Comparison of ENCODE assay signal across 9 cellular contexts in the genomic region with DNA sequence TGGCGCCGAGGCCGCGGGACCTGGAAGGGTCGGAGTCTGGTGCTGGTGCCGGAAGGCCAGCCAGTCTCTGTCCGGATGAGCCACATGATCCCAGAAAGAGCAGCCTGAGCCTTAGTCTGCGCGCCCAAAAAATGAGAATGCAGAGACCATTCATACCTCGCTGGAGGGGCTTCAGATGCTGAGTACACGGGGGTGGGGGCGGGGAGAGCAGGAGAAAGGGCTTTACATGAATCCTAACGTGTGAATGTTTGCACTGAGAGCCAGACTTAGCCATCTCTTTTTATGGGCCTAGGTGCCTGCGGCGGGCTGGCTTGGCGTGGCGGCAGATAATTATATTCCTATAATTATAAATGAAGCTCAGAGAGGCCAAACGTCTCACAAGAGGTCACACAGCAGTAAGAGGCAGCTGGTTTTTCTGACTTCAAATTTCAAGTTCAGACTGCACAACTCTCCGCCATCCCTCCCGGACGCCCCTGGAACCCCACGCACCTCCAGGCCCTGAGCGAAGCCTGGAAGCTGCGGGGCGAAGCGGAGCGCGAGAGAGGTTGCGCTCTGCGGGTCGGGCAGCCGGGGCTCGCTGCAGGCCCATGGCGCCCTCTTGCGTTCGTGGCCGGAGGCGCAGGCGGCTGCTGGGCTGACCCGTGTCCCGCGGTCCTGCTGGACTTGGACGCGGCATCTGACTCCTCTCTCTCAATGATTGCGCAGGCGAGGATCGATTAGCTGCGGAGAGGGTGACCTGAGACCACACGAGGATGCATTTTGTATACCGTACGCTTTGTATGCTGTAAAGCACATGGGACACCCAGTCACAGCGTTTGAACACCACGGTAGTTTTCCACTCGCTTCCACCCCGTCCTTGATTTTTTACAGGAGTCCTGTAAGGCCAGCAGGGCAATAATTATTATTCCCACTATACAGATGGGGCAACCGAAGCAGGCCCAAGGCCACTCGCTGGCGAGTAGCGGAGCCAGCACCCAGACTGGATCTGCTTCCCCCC.
DNase-seq lines count a peak whose midpoint lies in the region; ATAC-seq and TF ChIP-seq lines count a peak whose summit lies in the region.
"Had no signal": no experiment of that assay in that cellular context is flagged by ENCODE, and none has a peak within 500 bp of the region (broad histone marks: within the 10 kb centered on the region; RNA-seq: fewer than 3 reads in every experiment).

No MANE protein-coding gene starts in this region.

- no peak overlapping the region for H3K27ac ChIP-seq in OCI-LY7 (ENCODE audit: low read depth, low read length, poor library complexity, severe bottlenecking)
- H3K27ac ChIP-seq in naive thymus-derived CD4-positive, alpha-beta T cell (ENCODE audit: low read depth, low read length): no peak overlapping the region

- no peak overlapping the region for H3K4me3 ChIP-seq in OCI-LY7 (ENCODE audit: low read depth, low read length, poor library complexity, severe bottlenecking)
- H3K4me3 ChIP-seq in naive thymus-derived CD4-positive, alpha-beta T cell (ENCODE audit: low read length): peak overlapping the region; percentile 20

- H4K20me1 ChIP-seq in OCI-LY7 (ENCODE audit: insufficient read depth, low read length): no peaks in the 10 kb centered on the region

- POLR2A ChIA-PET in GM10248 (lab: Yijun Ruan, JAX) (no interaction called here), OCI-LY7 (lab: Charles Lee) (no interaction called here)
- POLR2A ChIA-PET in naive thymus-derived CD4-positive, alpha-beta T cell (lab: Charles Lee): no interaction called here

- H3K27ac Mint-ChIP-seq in activated T-helper 17 cell treated with anti-CD3 and anti-CD28 coated beads, Interleukin-2, amount 50 U/mL, for 72 hours: no peak overlapping the region
- H3K27ac Mint-ChIP-seq in naive thymus-derived CD4-positive, alpha-beta T cell: no peak overlapping the region
- peak overlapping the region; percentile 31 for H3K27ac Mint-ChIP-seq in stimulated activated naive B cell treated with anti-CD40 and anti-IgM and Interleukin-4, amounts not matched to agents 10 μg/mL and 1 μg/mL and 100 μg/mL, for 72 hours
- H3K27ac Mint-ChIP-seq: stimulated activated naive CD8-positive, alpha-beta T cell treated with anti-CD3 and anti-CD28 coated beads, Interleukin-15, Interleukin-2, amounts not matched to agents 100 ng/mL and 50 ng/mL, for 24 hours had no signal

- no peaks in the 10 kb centered on the region for H3K9me2 ChIP-seq in OCI-LY7 (ENCODE audit: insufficient read depth, low read length)

- no peaks in the 10 kb centered on the region for H3K9me3 Mint-ChIP-seq in activated T-helper 17 cell treated with anti-CD3 and anti-CD28 coated beads, Interleukin-2, amount 50 U/mL, for 72 hours
- peaks cover 0 to 2% (median 0%) of the 10 kb centered on the region in 11 donors for H3K9me3 Mint-ChIP-seq in naive thymus-derived CD4-positive, alpha-beta T cell
- no peaks in the 10 kb centered on the region for H3K9me3 Mint-ChIP-seq in stimulated activated naive B cell treated with anti-CD40 and anti-IgM and Interleukin-4, amounts not matched to agents 10 μg/mL and 1 μg/mL and 100 μg/mL, for 72 hours
- H3K9me3 Mint-ChIP-seq: stimulated activated naive CD8-positive, alpha-beta T cell treated with anti-CD3 and anti-CD28 coated beads, Interleukin-15, Interleukin-2, amounts not matched to agents 100 ng/mL and 50 ng/mL, for 24 hours had no signal

- peak; percentile 95 for TF ChIP-seq CTCF in GM10248 (IDR thresholded peaks at IDR 0.05; ENCODE audit: control extremely low read depth, extremely low read depth, low read depth, missing control alignments)
- TF ChIP-seq CTCF in OCI-LY7 (conservative IDR thresholded peaks at IDR 0.05; ENCODE audit: low read length): peak; percentile 87

- DNase-seq in GM10248 (ENCODE audit: extremely low spot score) (peak; percentile 91), OCI-LY7 (ENCODE audit: low spot score) (peak; percentile 38), fibroblast of peridontal ligament (ENCODE audit: extremely low read depth) (peak; percentile 57), NCI-H446 treated with DMSO at 0.1 percent for 48 hours (lab: John Stamatoyannopoulos, UW) (no peak)
- peak; percentile 20 to 83 (median 57) for DNase-seq in naive thymus-derived CD4-positive, alpha-beta T cell
- DNase-seq in stimulated activated naive B cell treated with anti-CD40 and anti-IgM and Interleukin-4, amounts not matched to agents 10 μg/mL and 1 μg/mL and 100 μg/mL, for 72 hours: peak; percentile 52

- H3K4me1 ChIP-seq in OCI-LY7 (ENCODE audit: insufficient read depth, low read length, poor library complexity, severe bottlenecking): no peaks in the 10 kb centered on the region
- H3K4me1 ChIP-seq in naive thymus-derived CD4-positive, alpha-beta T cell (ENCODE audit: control insufficient read depth in 2 of 2, insufficient read depth in 2 of 2, low read length in 2 of 2): peaks cover 8 to 10% of the 10 kb centered on the region in 2 donors

- H3K27me3 ChIP-seq in naive thymus-derived CD4-positive, alpha-beta T cell (ENCODE audit: control insufficient read depth in 2 of 2, insufficient read depth in 2 of 2, low read length in 2 of 2): peaks cover 5 to 20% of the 10 kb centered on the region in 2 donors

- no peaks in the 10 kb centered on the region for H3K36me3 ChIP-seq in OCI-LY7 (ENCODE audit: insufficient read depth, low read length)
- H3K36me3 ChIP-seq in naive thymus-derived CD4-positive, alpha-beta T cell (ENCODE audit: control insufficient read depth in 2 of 3, insufficient read depth in 3 of 3, low read length in 3 of 3): no peaks in the 10 kb centered on the region

- H3K4me3 Mint-ChIP-seq in activated T-helper 17 cell treated with anti-CD3 and anti-CD28 coated beads, Interleukin-2, amount 50 U/mL, for 72 hours: peak overlapping the region; percentile 17
- peak overlapping the region in 7 of 10 donors; percentile 3 to 75 (median 57) for H3K4me3 Mint-ChIP-seq in naive thymus-derived CD4-positive, alpha-beta T cell
- peak overlapping the region; percentile 65 to 73 for H3K4me3 Mint-ChIP-seq in stimulated activated naive B cell treated with anti-CD40 and anti-IgM and Interleukin-4, amounts not matched to agents 10 μg/mL and 1 μg/mL and 100 μg/mL, for 72 hours
- H3K4me3 Mint-ChIP-seq: stimulated activated naive CD8-positive, alpha-beta T cell treated with anti-CD3 and anti-CD28 coated beads, Interleukin-15, Interleukin-2, amounts not matched to agents 100 ng/mL and 50 ng/mL, for 24 hours had no signal

- CTCF ChIA-PET in GM10248 (lab: Yijun Ruan, JAX) (interaction anchor here (0.6 to 4.0 kb wide), 31 partner anchors 8 to 532 kb away, joined by 3 to 60 read pairs (median 5); a partner anchor contains a TSS), OCI-LY7 (lab: Charles Lee; ENCODE audit: unreplicated experiment) (no interaction called here)
- CTCF ChIA-PET in naive thymus-derived CD4-positive, alpha-beta T cell (lab: Charles Lee): interaction anchor here (0.6 to 2.2 kb wide), 4 partner anchors 20 to 275 kb away, joined by 3 to 11 read pairs (median 6); a partner anchor contains a TSS

- no peaks in the 10 kb centered on the region for H3K79me2 ChIP-seq in OCI-LY7 (ENCODE audit: insufficient read depth, low read depth, low read length)

- no peaks in the 10 kb centered on the region for H3K36me3 Mint-ChIP-seq in activated T-helper 17 cell treated with anti-CD3 and anti-CD28 coated beads, Interleukin-2, amount 50 U/mL, for 72 hours (ENCODE audit: low read depth)
- H3K36me3 Mint-ChIP-seq in naive thymus-derived CD4-positive, alpha-beta T cell: no peaks in the 10 kb centered on the region
- no peaks in the 10 kb centered on the region for H3K36me3 Mint-ChIP-seq in stimulated activated naive B cell treated with anti-CD40 and anti-IgM and Interleukin-4, amounts not matched to agents 10 μg/mL and 1 μg/mL and 100 μg/mL, for 72 hours

- H3K4me2 ChIP-seq in OCI-LY7 (ENCODE audit: low read length): no peak overlapping the region

- H3K9me3 ChIP-seq in OCI-LY7 (ENCODE audit: low read length): no peaks in the 10 kb centered on the region
- H3K9me3 ChIP-seq in naive thymus-derived CD4-positive, alpha-beta T cell (ENCODE audit: control insufficient read depth in 2 of 3, low read length in 3 of 3): no peaks in the 10 kb centered on the region

- no peak overlapping the region for H2AFZ ChIP-seq in OCI-LY7 (ENCODE audit: low read length)

- intact Hi-C loops in OCI-LY7 (cut with micrococcal nuclease; ENCODE audit: unreplicated experiment): loop anchor here (2.0 to 10.0 kb wide), 3 partner anchors 274 to 516 kb away; a partner anchor contains a TSS
- intact Hi-C loops in naive thymus-derived CD4-positive, alpha-beta T cell (cut with micrococcal nuclease): loop anchor here (1.0 to 2.0 kb wide), 7 partner anchors 273 to 531 kb away; no protein-coding TSS in a partner anchor

- H3K4me1 Mint-ChIP-seq in activated T-helper 17 cell treated with anti-CD3 and anti-CD28 coated beads, Interleukin-2, amount 50 U/mL, for 72 hours: peaks cover 4% of the 10 kb centered on the region
- H3K4me1 Mint-ChIP-seq in naive thymus-derived CD4-positive, alpha-beta T cell: peaks cover 0 to 12% (median 5%) of the 10 kb centered on the region in 7 donors
- peaks cover 11 to 31% of the 10 kb centered on the region in 2 donors for H3K4me1 Mint-ChIP-seq in stimulated activated naive B cell treated with anti-CD40 and anti-IgM and Interleukin-4, amounts not matched to agents 10 μg/mL and 1 μg/mL and 100 μg/mL, for 72 hours

- no TSS peak for BruUV-seq in OCI-LY7 (replicated peaks; lab: Mats Ljungman, UMichigan)

- ATAC-seq in HG03103 (IDR thresholded peaks at IDR 0.05; ENCODE audit: low read depth, unreplicated experiment): peak; percentile 72
- peak; percentile 84 for ATAC-seq in activated T-helper 17 cell treated with anti-CD3 and anti-CD28 coated beads, Interleukin-2, amount 50 U/mL, for 72 hours (replicated peaks)
- ATAC-seq in naive thymus-derived CD4-positive, alpha-beta T cell: peak; percentile 83
- peak; percentile 65 to 73 for ATAC-seq in stimulated activated naive B cell treated with anti-CD40 and anti-IgM and Interleukin-4, amounts not matched to agents 10 μg/mL and 1 μg/mL and 100 μg/mL, for 72 hours (replicated peaks)

- peaks cover 53% of the 10 kb centered on the region for H3K27me3 Mint-ChIP-seq in activated T-helper 17 cell treated with anti-CD3 and anti-CD28 coated beads, Interleukin-2, amount 50 U/mL, for 72 hours
- H3K27me3 Mint-ChIP-seq in naive thymus-derived CD4-positive, alpha-beta T cell: peaks cover 54 to 82% (median 68%) of the 10 kb centered on the region in 5 donors
- H3K27me3 Mint-ChIP-seq in stimulated activated naive B cell treated with anti-CD40 and anti-IgM and Interleukin-4, amounts not matched to agents 10 μg/mL and 1 μg/mL and 100 μg/mL, for 72 hours: peaks cover 73 to 83% of the 10 kb centered on the region in 2 donors

Comparison
In these comparisons a context has a peak if more than half of its experiments do, and no peak if none do; other contexts are left out.
1. H3K4me3 Mint-ChIP-seq: peak in every context shown above with its lines; median percentile 69 in stimulated activated naive B cell treated with anti-CD40 and anti-IgM and Interleukin-4, amounts not matched to agents 10 μg/mL and 1 μg/mL and 100 μg/mL, for 72 hours; 57 in naive thymus-derived CD4-positive, alpha-beta T cell; 17 in activated T-helper 17 cell treated with anti-CD3 and anti-CD28 coated beads, Interleukin-2, amount 50 U/mL, for 72 hours.